24 cellular contexts compared by ENCODE assay signal in the genomic region with DNA sequence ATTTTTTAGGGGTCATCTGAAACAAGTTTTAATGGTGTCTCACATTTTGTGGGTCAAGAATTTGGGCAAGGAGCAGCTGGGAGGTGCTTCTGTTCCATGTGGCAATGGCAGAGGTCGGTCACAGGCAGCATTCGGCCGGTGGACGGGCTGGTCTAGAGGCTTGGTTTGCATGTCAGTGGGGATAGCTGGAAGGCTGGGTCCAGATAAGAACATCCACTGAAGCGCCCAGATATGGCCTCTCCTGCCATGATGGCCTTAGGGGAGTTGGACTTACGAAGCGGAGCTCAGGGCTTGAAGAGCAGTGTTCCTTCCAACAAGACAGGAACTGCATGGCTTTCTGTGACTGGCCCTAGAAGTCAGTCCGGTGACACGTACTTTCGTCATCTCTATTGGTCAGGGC.
"Had no signal": no experiment of that assay in that cellular context is flagged by ENCODE, and none has a peak within 500 bp of the region (broad histone marks: within the 10 kb centered on the region; RNA-seq: fewer than 3 reads in every experiment).

No MANE protein-coding gene starts in this region.

- H3K4me1 ChIP-seq: gastrocnemius medialis, left lung, lower lobe of right lung had no signal

- FAIRE-seq: colon, endothelial cell of umbilical vein, islet of Langerhans, keratinocyte had no signal

- DNase-seq: dermis blood vessel endothelial cell; dorsolateral prefrontal cortex; effector CD4-positive, alpha-beta T cell; effector memory CD4-positive, alpha-beta T cell; foreskin fibroblast; foreskin melanocyte; gastrocnemius medialis; glutamatergic neuron; head of caudate nucleus; heart right ventricle; hippocampal formation; left cardiac atrium; left lung; left ventricle myocardium superior; lower lobe of right lung; mesenchymal stem cell; mucosa of descending colon had no signal

- H3K4me3 Mint-ChIP-seq: mesothelial cell of epicardium had no signal

- H3K27me3 ChIP-seq: dorsolateral prefrontal cortex, esophagus muscularis mucosa, gastrocnemius medialis, heart right ventricle, left lung had no signal

- H3K9me3 ChIP-seq: gastrocnemius medialis had no signal

- H3K27ac ChIP-seq: coronary artery, dorsolateral prefrontal cortex, esophagus muscularis mucosa, gastrocnemius medialis, heart right ventricle, left lung, lower lobe of right lung had no signal

- H3K27ac Mint-ChIP-seq: mesothelial cell of epicardium had no signal

- H3K36me3 ChIP-seq: gastrocnemius medialis, left lung, lower lobe of right lung had no signal

- ATAC-seq: gastrocnemius medialis, heart right ventricle, left cardiac atrium, left lung, left ventricle myocardium superior, lower lobe of right lung, mucosa of descending colon had no signal

- H3K4me3 ChIP-seq: coronary artery, dorsolateral prefrontal cortex, esophagus muscularis mucosa, gastrocnemius medialis, heart right ventricle, left lung, lower lobe of right lung, mucosa of descending colon had no signal
